Comparison of ENCODE assay signal across 26 cellular contexts in the genomic region with DNA sequence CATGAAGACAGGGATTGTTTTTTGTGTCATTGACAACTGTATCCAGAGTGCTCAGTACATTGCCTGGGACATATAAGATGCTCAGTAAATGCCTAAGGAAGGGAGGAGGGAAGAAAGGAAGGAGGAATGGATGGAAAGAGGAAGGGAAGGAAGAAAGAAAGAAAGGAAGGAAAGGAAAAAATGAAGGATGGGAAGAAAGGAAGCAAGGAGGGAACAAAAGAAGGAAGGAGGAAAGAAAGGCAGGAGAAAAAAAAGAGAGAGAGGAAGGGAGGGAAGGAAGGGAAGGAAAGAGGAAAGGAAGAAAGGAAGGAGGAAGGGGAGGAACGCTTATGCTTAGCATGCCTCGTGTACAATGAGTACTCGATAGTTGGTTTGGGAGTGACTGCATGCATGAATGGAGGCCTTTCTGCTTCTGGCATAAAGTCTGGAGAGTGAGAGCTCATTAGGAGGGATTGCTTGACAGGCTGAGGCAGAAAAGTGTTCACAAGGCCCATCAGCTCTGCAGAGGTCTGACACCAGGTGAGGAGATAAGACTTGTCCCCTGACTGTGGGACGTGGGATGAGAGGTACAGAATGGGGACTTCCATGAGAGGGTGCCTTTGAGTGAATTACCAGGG.
"Had no signal": no experiment of that assay in that cellular context is flagged by ENCODE, and none has a peak within 500 bp of the region (broad histone marks: within the 10 kb centered on the region; RNA-seq: fewer than 3 reads in every experiment).

No MANE protein-coding gene starts in this region.

- H3K27me3 ChIP-seq: breast epithelium, gastrocnemius medialis, upper lobe of left lung had no signal

- H3K4me1 Mint-ChIP-seq: central memory CD8-positive, alpha-beta T cell had no signal

- H3K4me3 ChIP-seq: breast epithelium, esophagus squamous epithelium, gastrocnemius medialis, mucosa of descending colon, upper lobe of left lung had no signal

- H3K36me3 Mint-ChIP-seq: activated naive CD4-positive, alpha-beta T cell treated with anti-CD3 and anti-CD28 coated beads, Interleukin-2, amount 50 U/mL, for 72 hours; natural killer cell treated with Interleukin-12 subunit alpha and Interleukin-12 subunit beta and Interleukin-15 and Interleukin-18, amount 100 ng/mL, for 72 hours had no signal

- H3K9me3 Mint-ChIP-seq: activated naive CD4-positive, alpha-beta T cell treated with anti-CD3 and anti-CD28 coated beads, Interleukin-2, amount 50 U/mL, for 72 hours; activated T-cell treated with anti-CD3 and anti-CD28 coated beads, Interleukin-2, amount 50 U/mL, for 72 hours; central memory CD8-positive, alpha-beta T cell; natural killer cell treated with Interleukin-12 subunit alpha and Interleukin-12 subunit beta and Interleukin-15 and Interleukin-18, amount 100 ng/mL, for 72 hours; stimulated activated naive CD8-positive, alpha-beta T cell treated with anti-CD3 and anti-CD28 coated beads, Interleukin-15, amount 100 ng/mL, for 72 hours; T-helper 2 cell treated with Interferon-gamma antibody and Interleukin-4, amounts not matched to agents 5 μg/mL and 100 μg/mL, for 36 hours had no signal

- H3K4me1 ChIP-seq: breast epithelium had no signal

- H3K36me3 ChIP-seq: breast epithelium, esophagus squamous epithelium, gastrocnemius medialis, upper lobe of left lung had no signal

- H3K4me3 Mint-ChIP-seq: activated T-cell treated with anti-CD3 and anti-CD28 coated beads, Interleukin-2, amount 50 U/mL, for 72 hours; central memory CD8-positive, alpha-beta T cell; natural killer cell treated with Interleukin-12 subunit alpha and Interleukin-12 subunit beta and Interleukin-15 and Interleukin-18, amount 100 ng/mL, for 72 hours; stimulated activated naive CD8-positive, alpha-beta T cell treated with anti-CD3 and anti-CD28 coated beads, Interleukin-15, amount 100 ng/mL, for 72 hours; T-helper 2 cell treated with Interferon-gamma antibody and Interleukin-4, amounts not matched to agents 5 μg/mL and 100 μg/mL, for 36 hours had no signal

- DNase-seq: activated CD4-positive, alpha-beta T cell treated with anti-CD3 and anti-CD28 coated beads for 4 hours; activated CD4-positive, alpha-beta T cell treated with anti-CD3 and anti-CD28 coated beads, Interleukin-2, amount 50 U/mL, for 4 hours; activated naive CD4-positive, alpha-beta T cell; activated T-cell treated with anti-CD3 and anti-CD28 coated beads for 4 hours; activated T-cell treated with anti-CD3 and anti-CD28 coated beads, Interleukin-2, amount 50 U/mL, for 72 hours; effector CD8-positive, alpha-beta T cell; esophagus squamous epithelium; gastrocnemius medialis; glutamatergic neuron; islet precursor cell; left ventricle myocardium superior; mucosa of descending colon; nucleus accumbens; right cardiac atrium; stimulated activated CD4-positive, alpha-beta T cell treated with anti-CD3 and anti-CD28 coated beads, Interleukin-4, amount 100 ng/mL, for 1 hour; stimulated activated naive CD8-positive, alpha-beta T cell treated with anti-CD3 and anti-CD28 coated beads, Interleukin-15, amount 100 ng/mL, for 72 hours; substantia nigra; T-helper 1 cell; upper lobe of left lung had no signal

- H3K27ac ChIP-seq: breast epithelium, epithelial cell of prostate, esophagus squamous epithelium, gastrocnemius medialis, parathyroid adenoma, upper lobe of left lung had no signal

- H3K9me3 ChIP-seq: breast epithelium, esophagus squamous epithelium, gastrocnemius medialis, mucosa of descending colon, upper lobe of left lung had no signal

- H3K27ac Mint-ChIP-seq: activated T-cell treated with anti-CD3 and anti-CD28 coated beads, Interleukin-2, amount 50 U/mL, for 72 hours; natural killer cell treated with Interleukin-12 subunit alpha and Interleukin-12 subunit beta and Interleukin-15 and Interleukin-18, amount 100 ng/mL, for 72 hours; T-helper 2 cell treated with Interferon-gamma antibody and Interleukin-4, amounts not matched to agents 5 μg/mL and 100 μg/mL, for 36 hours had no signal

- ATAC-seq: activated naive CD4-positive, alpha-beta T cell treated with anti-CD3 and anti-CD28 coated beads, Interleukin-2, amount 50 U/mL, for 72 hours; activated T-cell treated with anti-CD3 and anti-CD28 coated beads, Interleukin-2, amount 50 U/mL, for 72 hours; gastrocnemius medialis; left ventricle myocardium superior; mucosa of descending colon; right cardiac atrium; stimulated activated naive CD8-positive, alpha-beta T cell treated with anti-CD3 and anti-CD28 coated beads, Interleukin-15, amount 100 ng/mL, for 72 hours had no signal
